8 cellular contexts compared by ENCODE assay signal in the genomic region with DNA sequence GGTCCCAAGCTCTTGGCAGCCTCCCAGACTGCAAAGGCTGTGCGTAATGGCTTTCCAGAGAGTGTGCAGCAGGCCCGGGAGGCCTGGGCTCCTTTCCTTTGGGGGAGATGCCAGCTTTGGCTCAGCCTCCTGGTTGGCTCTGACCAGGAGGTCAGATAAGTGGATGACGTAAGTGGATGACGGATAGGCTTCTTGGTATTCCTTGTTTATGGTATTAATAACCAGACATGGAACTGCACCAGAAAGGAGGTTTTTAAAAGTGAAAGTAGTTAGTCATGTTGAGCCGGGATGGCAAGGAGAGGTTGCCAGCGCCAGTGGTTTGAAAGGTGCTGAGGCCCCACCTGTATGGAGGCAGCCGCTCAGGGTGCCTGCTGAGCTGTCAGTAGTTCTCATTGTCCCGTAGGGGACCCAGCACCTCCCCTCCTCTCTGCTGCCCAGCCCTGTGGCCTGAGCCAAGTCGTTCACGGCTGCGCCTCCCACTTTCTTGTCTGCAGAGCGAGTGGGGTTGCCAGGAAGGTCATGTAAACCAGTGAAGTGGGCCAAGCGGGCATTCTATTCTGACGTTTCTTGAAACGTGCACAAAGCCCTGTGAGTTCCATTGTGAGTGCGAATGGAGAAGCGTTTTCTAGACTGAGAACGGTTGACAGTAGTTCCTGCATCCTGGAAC. TPM values are rescaled to one million over a fixed set of nuclear protein-coding genes. Genes with fewer than 3 reads are reported as not detected.
DNase-seq lines count a peak whose midpoint lies in the region; ATAC-seq, FAIRE-seq and TF ChIP-seq lines count a peak whose summit lies in the region.

No MANE protein-coding gene starts in this region.

- POLR2A ChIA-PET in MCF 10A (lab: Yijun Ruan, JAX) (interaction anchor here (0.6 to 1.2 kb wide), 6 partner anchors 22 to 162 kb away, joined by 3 to 5 read pairs (median 3); partner anchors contain the start of gene STOX2), HepG2 (lab: Yijun Ruan, JAX) (no interaction called here)
- POLR2A ChIA-PET in activated CD8-positive, alpha-beta T cell treated with anti-CD3 and anti-CD28 coated beads for 36 hours (lab: Charles Lee): no interaction called here

- WGBS in HepG2 (ENCODE audit: low lambda C conversion rate): 45% methylated on average over 9 of the region's 18 CpGs

- peaks cover 15% of the 10 kb centered on the region for H3K4me1 Mint-ChIP-seq in MCF 10A (ENCODE audit: insufficient read depth, unreplicated experiment)
- H3K4me1 Mint-ChIP-seq in activated CD8-positive, alpha-beta T cell treated with anti-CD3 and anti-CD28 coated beads for 36 hours (ENCODE audit: low read depth): no peaks in the 10 kb centered on the region
- H3K4me1 Mint-ChIP-seq in activated T-cell treated with anti-CD3 and anti-CD28 coated beads, Interleukin-2, amount 50 U/mL, for 4 hours (ENCODE audit: low read depth): peaks cover 3% of the 10 kb centered on the region

- H3K4me2 ChIP-seq in HepG2 (ENCODE audit: low read depth, low read length): peak overlapping the region; percentile 9; the same call in 1 of the 2 replicates

- no peak for TF ChIP-seq RAD21 in HepG2 (CRISPR knock-in tag; IDR thresholded peaks at IDR 0.05)

- no peaks in the 10 kb centered on the region for H3K36me3 Mint-ChIP-seq in MCF 10A (ENCODE audit: insufficient read depth, unreplicated experiment)
- no peaks in the 10 kb centered on the region for H3K36me3 Mint-ChIP-seq in activated CD8-positive, alpha-beta T cell treated with anti-CD3 and anti-CD28 coated beads for 36 hours (ENCODE audit: low read depth)
- H3K36me3 Mint-ChIP-seq in activated T-cell treated with anti-CD3 and anti-CD28 coated beads, Interleukin-2, amount 50 U/mL, for 4 hours (ENCODE audit: insufficient read depth): no peaks in the 10 kb centered on the region

- TF ChIP-seq CTCF in MCF 10A (IDR thresholded peaks at IDR 0.05; ENCODE audit: unreplicated experiment): no peak
- no peak for TF ChIP-seq CTCF in HepG2 (CRISPR knock-in tag; IDR thresholded peaks at IDR 0.05)
- TF ChIP-seq CTCF in activated CD8-positive, alpha-beta T cell treated with anti-CD3 and anti-CD28 coated beads for 36 hours (IDR thresholded peaks at IDR 0.05): no peak

- FAIRE-seq in HepG2 (lab: Jason Lieb, UNC): no peak

- H4K20me1 ChIP-seq in HepG2 (ENCODE audit: insufficient read depth, low read length): no peaks in the 10 kb centered on the region

- peaks cover 1 to 17% of the 10 kb centered on the region in 2 experiments; a peak in 1 of 5 replicates for H3K27me3 ChIP-seq in HepG2 (ENCODE audit: control insufficient read depth in 1 of 2, insufficient read depth in 2 of 2, low read length in 2 of 2)

- H3K9ac ChIP-seq in HepG2 (ENCODE audit: insufficient read depth, low read depth, low read length): no peak overlapping the region

- H3K27me3 Mint-ChIP-seq in MCF 10A (ENCODE audit: insufficient read depth, unreplicated experiment): no peaks in the 10 kb centered on the region
- no peaks in the 10 kb centered on the region for H3K27me3 Mint-ChIP-seq in activated CD8-positive, alpha-beta T cell treated with anti-CD3 and anti-CD28 coated beads for 36 hours
- peaks cover 6% of the 10 kb centered on the region for H3K27me3 Mint-ChIP-seq in activated T-cell treated with anti-CD3 and anti-CD28 coated beads, Interleukin-2, amount 50 U/mL, for 4 hours (ENCODE audit: low read depth)

- peak; percentile 74 for DNase-seq in NCI-H2029 treated with DMSO at 0.1 percent for 48 hours (lab: John Stamatoyannopoulos, UW)
- DNase-seq in MCF 10A (ENCODE audit: unreplicated experiment): peak; percentile 84
- no peak for DNase-seq in HepG2 (ENCODE audit: low spot score)
- peak; percentile 82 for DNase-seq in ureter (ENCODE audit: low spot score)
- DNase-seq in NCI-H146 (lab: John Stamatoyannopoulos, UW): no peak
- DNase-seq in RKO (ENCODE audit: low spot score): no peak
- no peak for DNase-seq in activated CD8-positive, alpha-beta T cell treated with anti-CD3 and anti-CD28 coated beads for 36 hours
- no peak for DNase-seq in activated T-cell treated with anti-CD3 and anti-CD28 coated beads, Interleukin-2, amount 50 U/mL, for 4 hours

- no peak overlapping the region for H3K27ac ChIP-seq in HepG2 (ENCODE audit: extremely low read length, insufficient read depth, low read length)

- H2AFZ ChIP-seq in HepG2 (ENCODE audit: low read length): peak overlapping the region; percentile 28

- H3K27ac Mint-ChIP-seq in MCF 10A (ENCODE audit: low read depth, unreplicated experiment): peak overlapping the region; percentile 61
- no peak overlapping the region for H3K27ac Mint-ChIP-seq in activated CD8-positive, alpha-beta T cell treated with anti-CD3 and anti-CD28 coated beads for 36 hours

- H3K36me3 ChIP-seq in HepG2 (replicated peaks in 1 of 2; ENCODE audit: control insufficient read depth in 1 of 2, insufficient read depth in 2 of 2, low read length in 2 of 2): no peaks in the 10 kb centered on the region

- no peaks in the 10 kb centered on the region for H3K4me1 ChIP-seq in HepG2 (ENCODE audit: insufficient read depth, low read length)

- H3K79me2 ChIP-seq in HepG2 (ENCODE audit: insufficient read depth, low read length): no peaks in the 10 kb centered on the region

- TF ChIP-seq EP300 in HepG2 (IDR thresholded peaks at IDR 0.05; ENCODE audit: low read depth in 2 of 2, low read length in 2 of 2) (no peak), HepG2 (CRISPR knock-in tag; IDR thresholded peaks at IDR 0.05; ENCODE audit: borderline replicate concordance) (no peak)

- TF ChIP-seq POLR2A in HepG2 (IDR thresholded peaks at IDR 0.05; ENCODE audit: insufficient read depth in 1 of 2, low read depth in 2 of 2, low read length in 2 of 2): no peak

- CTCF ChIA-PET in MCF 10A (lab: Yijun Ruan, JAX) (interaction anchor here (0.6 to 0.7 kb wide), 3 partner anchors 36 to 131 kb away, joined by 3 read pairs; no protein-coding TSS in a partner anchor), HepG2 (lab: Yijun Ruan, JAX; ENCODE audit: low intra/inter-chr PET ratio, low total read pairs) (no interaction called here)
- CTCF ChIA-PET in activated CD8-positive, alpha-beta T cell treated with anti-CD3 and anti-CD28 coated beads for 36 hours (lab: Charles Lee): interaction anchor here (1.7 kb wide), 1 partner anchor 292 kb away, joined by 3 read pairs; no protein-coding TSS in a partner anchor

- no TSS peak for BruUV-seq in MCF 10A (replicated peaks; lab: Mats Ljungman, UMichigan)
- BruUV-seq in HepG2 (replicated peaks; lab: Mats Ljungman, UMichigan): no TSS peak

- peak overlapping the region; percentile 71 for H3K4me3 Mint-ChIP-seq in MCF 10A (ENCODE audit: unreplicated experiment)
- H3K4me3 Mint-ChIP-seq in activated CD8-positive, alpha-beta T cell treated with anti-CD3 and anti-CD28 coated beads for 36 hours: no peak overlapping the region
- H3K4me3 Mint-ChIP-seq in activated T-cell treated with anti-CD3 and anti-CD28 coated beads, Interleukin-2, amount 50 U/mL, for 4 hours: no peak overlapping the region

- no peaks in the 10 kb centered on the region for H3K9me3 ChIP-seq in HepG2 (ENCODE audit: low read length)

- H3K9me3 Mint-ChIP-seq in MCF 10A (ENCODE audit: unreplicated experiment): no peaks in the 10 kb centered on the region
- no peaks in the 10 kb centered on the region for H3K9me3 Mint-ChIP-seq in activated CD8-positive, alpha-beta T cell treated with anti-CD3 and anti-CD28 coated beads for 36 hours
- no peaks in the 10 kb centered on the region for H3K9me3 Mint-ChIP-seq in activated T-cell treated with anti-CD3 and anti-CD28 coated beads, Interleukin-2, amount 50 U/mL, for 4 hours

- intact Hi-C loops in MCF 10A (cut with micrococcal nuclease): no loop called here
- intact Hi-C loops in HepG2 (cut with micrococcal nuclease; ENCODE audit: unreplicated experiment): no loop called here
- intact Hi-C loops in activated CD8-positive, alpha-beta T cell treated with anti-CD3 and anti-CD28 coated beads for 36 hours (cut with micrococcal nuclease): no loop called here

- ATAC-seq in HepG2: peak; percentile 38; the same call in 2 of the 3 replicates
- no peak for ATAC-seq in activated CD8-positive, alpha-beta T cell treated with anti-CD3 and anti-CD28 coated beads for 36 hours
- no peak for ATAC-seq in activated T-cell treated with anti-CD3 and anti-CD28 coated beads, Interleukin-2, amount 50 U/mL, for 4 hours

- H3K4me3 ChIP-seq in HepG2 (replicated peaks in 1 of 3; ENCODE audit: insufficient read depth in 1 of 3, low read depth in 2 of 3, low read length in 3 of 3): peak overlapping the region in 2 of 3 experiments; percentile 4 to 33; a peak in 2 of 6 replicates

- in situ Hi-C loops in HepG2 (cut with HindIII; ENCODE audit: extremely low pct_ligation_motif_present, low pct_unique_long_range_greater_than_20kb): no loop called here

TF ChIP-seq in HepG2, 621 proteins besides CTCF, POLR2A, EP300 and RAD21 (continues in another document):
- TF ChIP-seq RFX1 (IDR thresholded peaks at IDR 0.05): no peak
- TF ChIP-seq CREB1 (IDR thresholded peaks at IDR 0.05): peak; percentile 72
- no peak for TF ChIP-seq CREB1 (CRISPR knock-in tag; IDR thresholded peaks at IDR 0.05)

RNA-seq across cellular contexts. Expression of gene STOX2, which starts 28.7 kb away (rescaled TPM):
- total RNA-seq in MCF 10A (2022) (1.1 TPM in 2 replicates), HepG2 (2016; rRNA removed; fragmentation: Illumina TruSeq; extraction: Trizol) (0.04 and 0.15 TPM in 2 replicates), ureter (38.1 TPM)
- not detected in 2 replicates for total RNA-seq in HepG2 (2016; cell fraction: cytosol; rRNA removed; fragmentation: Illumina TruSeq; extraction: Trizol; ENCODE audit: low read depth)
- total RNA-seq in HepG2 (2016; cell fraction: insoluble cytoplasmic fraction; rRNA removed; fragmentation: Illumina TruSeq; extraction: Trizol): 0.04 and 0.22 TPM in 2 replicates
- 0.06 and 0.17 TPM in 2 replicates for total RNA-seq in HepG2 (2016; cell fraction: membrane; rRNA removed; fragmentation: Illumina TruSeq; extraction: Trizol)
- 0.06 TPM in 2 replicates for total RNA-seq in HepG2 (2016; cell fraction: nucleus; rRNA removed; fragmentation: Illumina TruSeq; extraction: Trizol)
- polyA plus RNA-seq in HepG2 (2011; rRNA removed): 0.01 TPM in 2 replicates
- 0.01 TPM in 2 replicates for polyA plus RNA-seq in HepG2 (2011; cell fraction: cytosol; rRNA removed)
- polyA plus RNA-seq in HepG2 (2011; cell fraction: nucleus; rRNA removed): 0.02 TPM in 2 replicates
- polyA plus RNA-seq in HepG2 (2012): 0.01 and 0.05 TPM in 2 replicates
- polyA plus RNA-seq in HepG2 (2016; cell fraction: cytosol; fragmentation: Illumina TruSeq; extraction: Trizol; ENCODE audit: low read depth): 0.01 TPM in 1 of 2 replicates, not detected in the other
- 0.02 and 0.21 TPM in 2 replicates for polyA plus RNA-seq in HepG2 (2016; cell fraction: insoluble cytoplasmic fraction; fragmentation: Illumina TruSeq; extraction: Trizol; ENCODE audit: low read depth)
- polyA plus RNA-seq in HepG2 (2016; cell fraction: membrane; fragmentation: Illumina TruSeq; extraction: Trizol; ENCODE audit: low read depth): 0.02 TPM in 1 of 2 replicates, not detected in the other
- 0.04 and 0.46 TPM in 2 replicates for polyA plus RNA-seq in HepG2 (2016; cell fraction: nucleus; fragmentation: Illumina TruSeq; extraction: Trizol; ENCODE audit: insufficient read depth, low read depth)
- polyA minus RNA-seq in HepG2 (2011; rRNA and poly(A)+ RNA removed; ENCODE audit: low replicate concordance): 1.3 and 14.4 TPM in 2 replicates
- polyA minus RNA-seq in HepG2 (2011; cell fraction: cytosol; rRNA and poly(A)+ RNA removed): 0.10 TPM in 1 of 2 replicates, not detected in the other
- 0.12 and 0.39 TPM in 2 replicates for polyA minus RNA-seq in HepG2 (2011; cell fraction: nucleus; rRNA and poly(A)+ RNA removed)
- total RNA-seq in activated CD8-positive, alpha-beta T cell treated with anti-CD3 and anti-CD28 coated beads for 36 hours: not detected
- total RNA-seq in activated T-cell treated with anti-CD3 and anti-CD28 coated beads, Interleukin-2, amount 50 U/mL, for 4 hours: not detected

Comparison
In these comparisons a context has a peak if more than half of its experiments do, and no peak if none do; other contexts are left out.
1. DNase-seq: peak in NCI-H2029 treated with DMSO at 0.1 percent for 48 hours (single experiment), MCF 10A (single experiment) and ureter (single experiment); none in HepG2 (single experiment), NCI-H146 (single experiment), RKO (single experiment), activated CD8-positive, alpha-beta T cell treated with anti-CD3 and anti-CD28 coated beads for 36 hours (single experiment) and activated T-cell treated with anti-CD3 and anti-CD28 coated beads, Interleukin-2, amount 50 U/mL, for 4 hours (single experiment).
2. RNA of gene STOX2, which starts 28.7 kb away (total RNA-seq): 38.1 TPM in ureter (single experiment); 1.1 TPM in MCF 10A, 0.04 to 0.22 TPM in HepG2, not detected in activated CD8-positive, alpha-beta T cell treated with anti-CD3 and anti-CD28 coated beads for 36 hours and not detected in activated T-cell treated with anti-CD3 and anti-CD28 coated beads, Interleukin-2, amount 50 U/mL, for 4 hours; every median in the first group is over 10 times any median in the second.